ENCODE assay signal across 20 cellular contexts in the genomic region with DNA sequence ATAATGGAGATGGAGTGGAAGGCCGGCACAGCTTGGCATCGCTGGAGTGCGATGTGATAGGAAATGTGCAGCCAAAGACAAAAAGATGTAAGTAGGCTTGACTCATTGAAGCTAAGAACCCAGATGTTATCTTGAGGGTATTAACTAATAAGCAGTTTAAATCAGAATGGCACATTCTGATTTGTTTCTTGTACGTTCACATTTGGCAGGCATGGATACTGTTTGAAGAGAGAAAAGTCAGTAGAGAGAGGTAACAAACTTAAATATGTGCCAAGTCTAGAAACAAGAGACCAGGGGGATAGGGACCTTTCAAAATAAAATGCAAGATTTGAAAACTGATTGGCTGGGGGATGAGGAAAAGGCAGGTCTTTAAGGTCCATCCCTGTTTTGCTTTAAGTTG. TPM values are rescaled to one million over a fixed set of nuclear protein-coding genes. Genes with fewer than 3 reads are reported as not detected.
"Had no signal": no experiment of that assay in that cellular context is flagged by ENCODE, and none has a peak within 500 bp of the region (broad histone marks: within the 10 kb centered on the region; RNA-seq: fewer than 3 reads in every experiment).

No MANE protein-coding gene starts in this region.

RNA-seq across cellular contexts. Expression of a gene that starts 51.0 kb away (rescaled TPM):
- total RNA-seq: activated naive CD4-positive, alpha-beta T cell treated with anti-CD3 and anti-CD28 coated beads for 36 hours; activated naive CD4-positive, alpha-beta T cell treated with anti-CD3 and anti-CD28 coated beads, Interleukin-2, amount 50 U/mL, for 72 hours; activated naive CD8-positive, alpha-beta T cell treated with anti-CD3 and anti-CD28 coated beads for 36 hours; activated naive CD8-positive, alpha-beta T cell treated with anti-CD3 and anti-CD28 coated beads, Interleukin-2, amount 10 ng/mL, durations not matched to agents 7 days and 5 days; activated T-cell treated with anti-CD3 and anti-CD28 coated beads, Interleukin-2, amount 50 U/mL, for 4 hours; activated T-cell treated with anti-CD3 and anti-CD28 coated beads, Interleukin-2, amount 50 U/mL, for 72 hours; activated T-helper 1 cell treated with anti-CD3 and anti-CD28 coated beads, Interleukin-12 subunit alpha, Interleukin-12 subunit beta, Interleukin-2, Interleukin-4 antibody, amounts not matched to agents 30 ng/mL and 10 ng/mL and 1 ng/mL, durations not matched to agents 14 hours and 24 hours and 36 hours; activated T-helper 17 cell treated with anti-CD3 and anti-CD28 coated beads, Interleukin-2, amount 50 U/mL, for 72 hours; activated T-helper 2 cell treated with anti-CD3 and anti-CD28 coated beads, Interferon-gamma antibody, Interleukin-2, Interleukin-4, amounts not matched to agents 10 μg/mL and 5 μg/mL and 100 μg/mL, durations not matched to agents 14 hours and 24 hours and 36 hours; adrenal gland; aorta; ascending aorta; astrocyte; body of pancreas; bronchial epithelial cell; cardiac muscle cell; cardiac septum; cerebellum; chondrocyte had no signal
- polyA plus RNA-seq: adipose tissue, adrenal gland, aorta, cardiac muscle cell had no signal
